In genomic region chr17:74444406-74444805, GRCh38 we compare ENCODE assay signal across 14 cellular contexts. TPM values are rescaled to one million over a fixed set of nuclear protein-coding genes. Genes with fewer than 3 reads are reported as not detected.
A peak's percentile ranks its signal among the peaks of the same experiment; 100 is the strongest.
DNase-seq lines count a peak whose midpoint lies in the region; ATAC-seq and TF ChIP-seq lines count a peak whose summit lies in the region.
"Had no signal": no experiment of that assay in that cellular context is flagged by ENCODE, and none has a peak within 500 bp of the region (broad histone marks: within the 10 kb centered on the region; RNA-seq: fewer than 3 reads in every experiment).

No MANE protein-coding gene starts in this region.

- no peak for TF ChIP-seq CTCF in colonic mucosa (IDR thresholded peaks at IDR 0.05)

- H3K9ac ChIP-seq in colonic mucosa (ENCODE audit: low read depth in 2 of 2, low read length in 2 of 2) = peak overlapping the region in 1 of 2 donors; percentile 59
- H3K9ac ChIP-seq: KMS-11 had no signal

- DNase-seq in G401 (ENCODE audit: low spot score) (peak; percentile 41), colonic mucosa (no peak), kidney glomerular epithelial cell (lab: John Stamatoyannopoulos, UW) (peak; percentile 25), sciatic nerve (ENCODE audit: low spot score) (no peak), MV-4-11 (lab: John Stamatoyannopoulos, UW) (no peak), NK-92 (lab: John Stamatoyannopoulos, UW; ENCODE audit: unreplicated experiment) (no peak)
- DNase-seq: activated CD4-positive, alpha-beta T cell treated with anti-CD3 and anti-CD28 coated beads for 1 hour; activated effector memory CD4-positive, alpha-beta T cell treated with Interleukin-2 at 50 U/mL for 16 hours; central memory CD4-positive, alpha-beta T cell; foreskin fibroblast; NCI-H2171 had no signal

- H3K27me3 ChIP-seq in colonic mucosa = no peaks in the 10 kb centered on the region

- no peak for TF ChIP-seq POLR2A in GM18505 (IDR thresholded peaks at IDR 0.05; ENCODE audit: borderline replicate concordance, extremely low read depth, insufficient read depth, insufficient read length)

- in situ Hi-C loops in G401 (cut with HindIII; ENCODE audit: low sequenced_read_pairs) = no loop called here

- H3K4me1 ChIP-seq in colonic mucosa = peaks cover 18% of the 10 kb centered on the region

- H3K36me3 ChIP-seq in colonic mucosa = no peaks in the 10 kb centered on the region

- intact Hi-C loops in colonic mucosa (cut with DNase I) (no loop called here), sciatic nerve (cut with DNase I) (no loop called here)

- ATAC-seq in sciatic nerve = peak; percentile 53
- no peak for ATAC-seq in GM19455 (IDR thresholded peaks at IDR 0.05; ENCODE audit: unreplicated experiment)
- ATAC-seq in GM18505 (IDR thresholded peaks at IDR 0.05; ENCODE audit: unreplicated experiment) = no peak

- H3K9me3 ChIP-seq in colonic mucosa = no peaks in the 10 kb centered on the region

- peak overlapping the region; percentile 93 for H3K27ac ChIP-seq in colonic mucosa
- H3K27ac ChIP-seq: KMS-11 had no signal

- H3K4me3 ChIP-seq in colonic mucosa = no peak overlapping the region

RNA-seq across cellular contexts. Expression of gene GPRC5C, which starts 12.5 kb away (rescaled TPM):
- total RNA-seq in G401 (2014; rRNA removed; shearing (Covaris generic)) = 8.7 and 9.4 TPM in 2 replicates
- total RNA-seq in colonic mucosa = 100 to 1,000 TPM; 139 to 193 TPM
- 62.9 TPM for total RNA-seq in sciatic nerve

RNA-seq across cellular contexts. Expression of gene CD300A, which starts 22.0 kb away (rescaled TPM):
- total RNA-seq in G401 (2014; rRNA removed; shearing (Covaris generic)) = not detected in 2 replicates
- total RNA-seq in colonic mucosa = 1 to 10 TPM; 3.1 to 5.6 TPM
- 13.0 TPM for total RNA-seq in sciatic nerve

Comparison
In these comparisons a context has a peak if more than half of its experiments do, and no peak if none do; other contexts are left out.
1. DNase-seq: peak in G401 (single experiment) and kidney glomerular epithelial cell (single experiment); none in colonic mucosa (single experiment), sciatic nerve (single experiment), MV-4-11 (single experiment) and NK-92 (single experiment).